ENCODE assay signal across 11 cellular contexts in the genomic region with DNA sequence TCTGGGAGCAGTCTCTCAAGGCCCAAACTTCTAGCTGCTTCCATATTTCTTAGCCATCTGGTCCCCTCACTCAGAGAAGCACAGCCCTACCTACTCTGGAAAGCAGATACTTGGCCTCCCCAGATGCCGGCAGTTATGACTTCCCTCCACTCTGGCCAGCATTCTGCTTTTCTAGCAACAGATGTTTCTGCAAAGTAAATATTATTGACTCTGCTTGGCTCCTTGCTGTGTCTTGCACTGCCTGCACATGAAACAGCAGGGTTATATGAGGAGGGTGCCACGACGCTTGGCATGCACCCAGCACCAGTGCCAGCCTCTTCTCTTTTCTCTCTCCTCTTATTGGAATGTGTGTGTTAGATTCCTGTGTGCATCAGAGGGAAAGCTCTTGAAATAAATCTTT.
DNase-seq lines count a peak whose midpoint lies in the region; ATAC-seq and TF ChIP-seq lines count a peak whose summit lies in the region.
"Had no signal": no experiment of that assay in that cellular context is flagged by ENCODE, and none has a peak within 500 bp of the region (broad histone marks: within the 10 kb centered on the region; RNA-seq: fewer than 3 reads in every experiment).

No MANE protein-coding gene starts in this region.

- H3K27me3 Mint-ChIP-seq in dendritic cell treated with granulocyte-macrophage colony-stimulating factor and Interleukin-4, amounts not matched to agents 40 ng/mL and 50 ng/mL, for 4 days: no peaks in the 10 kb centered on the region
- H3K27me3 Mint-ChIP-seq in osteocyte (ENCODE audit: unreplicated experiment): no peaks in the 10 kb centered on the region

- no peak overlapping the region for H3K4me3 Mint-ChIP-seq in dendritic cell treated with granulocyte-macrophage colony-stimulating factor and Interleukin-4, amounts not matched to agents 40 ng/mL and 50 ng/mL, for 4 days
- H3K4me3 Mint-ChIP-seq in osteocyte (ENCODE audit: unreplicated experiment): no peak overlapping the region
- H3K4me3 Mint-ChIP-seq: HFFc6 had no signal

- intact Hi-C loops in dendritic cell treated with granulocyte-macrophage colony-stimulating factor and Interleukin-4, amounts not matched to agents 40 ng/mL and 50 ng/mL, for 4 days (cut with micrococcal nuclease): loop anchor here (10.0 kb wide), 1 partner anchor 55 kb away; no protein-coding TSS in a partner anchor

- no peaks in the 10 kb centered on the region for H3K9me3 Mint-ChIP-seq in dendritic cell treated with granulocyte-macrophage colony-stimulating factor and Interleukin-4, amounts not matched to agents 40 ng/mL and 50 ng/mL, for 4 days
- H3K9me3 Mint-ChIP-seq in osteocyte (ENCODE audit: unreplicated experiment): no peaks in the 10 kb centered on the region
- H3K9me3 Mint-ChIP-seq: HFFc6 had no signal

- ATAC-seq in GM21576 (IDR thresholded peaks at IDR 0.05; ENCODE audit: unreplicated experiment) (no peak), GM21619 (IDR thresholded peaks at IDR 0.05; ENCODE audit: unreplicated experiment) (no peak)

- H3K36me3 Mint-ChIP-seq in dendritic cell treated with granulocyte-macrophage colony-stimulating factor and Interleukin-4, amounts not matched to agents 40 ng/mL and 50 ng/mL, for 4 days (ENCODE audit: low read depth): peaks cover 30% of the 10 kb centered on the region
- H3K36me3 Mint-ChIP-seq in osteocyte (ENCODE audit: unreplicated experiment): no peaks in the 10 kb centered on the region

- H3K4me1 Mint-ChIP-seq in dendritic cell treated with granulocyte-macrophage colony-stimulating factor and Interleukin-4, amounts not matched to agents 40 ng/mL and 50 ng/mL, for 4 days (ENCODE audit: low read depth): peaks cover 79% of the 10 kb centered on the region
- peaks cover 77% of the 10 kb centered on the region for H3K4me1 Mint-ChIP-seq in osteocyte (ENCODE audit: unreplicated experiment)

- peak overlapping the region; percentile 38 for H3K27ac Mint-ChIP-seq in dendritic cell treated with granulocyte-macrophage colony-stimulating factor and Interleukin-4, amounts not matched to agents 40 ng/mL and 50 ng/mL, for 4 days
- peak overlapping the region; percentile 50 for H3K27ac Mint-ChIP-seq in osteocyte (ENCODE audit: unreplicated experiment)
- H3K27ac Mint-ChIP-seq: HFFc6 had no signal

- peak; percentile 10 for DNase-seq in HCEC 1CT
- peak; percentile 45 for DNase-seq in NCI-H2196 (lab: John Stamatoyannopoulos, UW; ENCODE audit: unreplicated experiment)
- DNase-seq in osteocyte (ENCODE audit: extremely low spot score, unreplicated experiment): peak; percentile 88
- DNase-seq in cortex of kidney (lab: John Stamatoyannopoulos, UW): no peak
- no peak for DNase-seq in amniotic stem cell (lab: John Stamatoyannopoulos, UW)
- DNase-seq: aorta, HFFc6, Kasumi-1 had no signal

- TF ChIP-seq CTCF in osteocyte (IDR thresholded peaks at IDR 0.05): no peak

Comparison
In these comparisons a context has a peak if more than half of its experiments do, and no peak if none do; other contexts are left out.
1. DNase-seq: peak in HCEC 1CT (single experiment), NCI-H2196 (single experiment) and osteocyte (single experiment); none in cortex of kidney (single experiment) and amniotic stem cell (single experiment).